ENCODE assay signal across 19 cellular contexts in genomic region chr6:119337762-119338161, GRCh38. TPM values are rescaled to one million over a fixed set of nuclear protein-coding genes. Genes with fewer than 3 reads are reported as not detected.
DNase-seq lines count a peak whose midpoint lies in the region; ATAC-seq, FAIRE-seq and TF ChIP-seq lines count a peak whose summit lies in the region.
"Had no signal": no experiment of that assay in that cellular context is flagged by ENCODE, and none has a peak within 500 bp of the region (broad histone marks: within the 10 kb centered on the region; RNA-seq: fewer than 3 reads in every experiment).

No MANE protein-coding gene starts in this region.

- ATAC-seq in natural killer cell (no peak), HG02885 (IDR thresholded peaks at IDR 0.05; ENCODE audit: poor library complexity, unreplicated experiment) (no peak), left ventricle myocardium superior (no peak), HG03342 (IDR thresholded peaks at IDR 0.05; ENCODE audit: unreplicated experiment) (no peak), HG03439 (IDR thresholded peaks at IDR 0.05; ENCODE audit: unreplicated experiment) (no peak)
- ATAC-seq in natural killer cell treated with Interleukin-12 subunit alpha and Interleukin-12 subunit beta and Interleukin-15 and Interleukin-18, amount 100 ng/mL, for 72 hours, result no peak
- ATAC-seq: CD8-positive, alpha-beta T cell; HCT116 had no signal

- TF ChIP-seq CTCF in natural killer cell (IDR thresholded peaks at IDR 0.05) (no peak), OCI-LY7 (conservative IDR thresholded peaks at IDR 0.05; ENCODE audit: low read length) (no peak), kidney (IDR thresholded peaks at IDR 0.05; ENCODE audit: borderline replicate concordance, extremely low read depth, insufficient read depth) (no peak)

- DNase-seq in natural killer cell, result no peak
- no peak for DNase-seq in natural killer cell treated with Interleukin-12 subunit alpha and Interleukin-12 subunit beta and Interleukin-15 and Interleukin-18, amount 100 ng/mL, for 72 hours (ENCODE audit: low spot score)
- no peak for DNase-seq in OCI-LY7 (ENCODE audit: low spot score)
- DNase-seq in kidney, result no peak
- DNase-seq in left ventricle myocardium superior, result no peak
- DNase-seq: 8988T; Calu3; CD8-positive, alpha-beta T cell; DMS79 treated with DMSO at 0.1 percent for 48 hours; GF-D8; GOT3; H7; HFFc6 had no signal

- no peak overlapping the region for H3K4me3 Mint-ChIP-seq in natural killer cell
- no peak overlapping the region for H3K4me3 Mint-ChIP-seq in natural killer cell treated with Interleukin-12 subunit alpha and Interleukin-12 subunit beta and Interleukin-15 and Interleukin-18, amount 100 ng/mL, for 72 hours
- H3K4me3 Mint-ChIP-seq: B cell; CD8-positive, alpha-beta T cell; HFFc6 had no signal

- no peak overlapping the region for H3K27ac ChIP-seq in OCI-LY7 (ENCODE audit: low read depth, low read length, poor library complexity, severe bottlenecking)
- no peak overlapping the region for H3K27ac ChIP-seq in kidney (ENCODE audit: low read depth in 2 of 2, low read length in 2 of 2)
- H3K27ac ChIP-seq: BLaER1 treated with 17β-estradiol and CSF1 and Interleukin-3, amounts not matched to agents 10 nM and 100 nM had no signal

- H2AFZ ChIP-seq in OCI-LY7 (ENCODE audit: low read length), result no peak overlapping the region

- H3K9me2 ChIP-seq in OCI-LY7 (ENCODE audit: insufficient read depth, low read length), result no peaks in the 10 kb centered on the region

- H3K4me3 ChIP-seq in OCI-LY7 (ENCODE audit: low read depth, low read length, poor library complexity, severe bottlenecking) (no peak overlapping the region), kidney (ENCODE audit: low read length in 2 of 2) (no peak overlapping the region)
- H3K4me3 ChIP-seq: BLaER1 treated with 17β-estradiol and CSF1 and Interleukin-3, amounts not matched to agents 10 nM and 100 nM had no signal

- peaks cover 82% of the 10 kb centered on the region for H4K20me1 ChIP-seq in OCI-LY7 (ENCODE audit: insufficient read depth, low read length)

- H3K9me3 Mint-ChIP-seq in natural killer cell, result no peaks in the 10 kb centered on the region
- H3K9me3 Mint-ChIP-seq in natural killer cell treated with Interleukin-12 subunit alpha and Interleukin-12 subunit beta and Interleukin-15 and Interleukin-18, amount 100 ng/mL, for 72 hours, result no peaks in the 10 kb centered on the region
- H3K9me3 Mint-ChIP-seq: CD8-positive, alpha-beta T cell; HFFc6 had no signal

- H3K36me3 ChIP-seq in OCI-LY7 (ENCODE audit: insufficient read depth, low read length), result peaks cover 100% of the 10 kb centered on the region
- H3K36me3 ChIP-seq in kidney (ENCODE audit: control insufficient read depth in 1 of 2, insufficient read depth in 2 of 2, low read length in 2 of 2), result peaks cover 3 to 4% of the 10 kb centered on the region in 2 donors

- intact Hi-C loops in natural killer cell (cut with micrococcal nuclease) (no loop called here), OCI-LY7 (cut with micrococcal nuclease; ENCODE audit: unreplicated experiment) (loop anchor here (5.0 kb wide), 1 partner anchor 720 kb away; no protein-coding TSS in a partner anchor), kidney (cut with DNase I) (no loop called here), left ventricle myocardium superior (cut with micrococcal nuclease) (no loop called here)

- POLR2A ChIA-PET in OCI-LY7 (lab: Charles Lee), result interaction anchor here (0.7 to 6.2 kb wide), 7 partner anchors 8 to 142 kb away, joined by 3 to 55 read pairs (median 4); no protein-coding TSS in a partner anchor

- H3K9ac ChIP-seq in kidney (ENCODE audit: low read length in 2 of 2), result no peak overlapping the region
- H3K9ac ChIP-seq: BLaER1 treated with 17β-estradiol and CSF1 and Interleukin-3, amounts not matched to agents 10 nM and 100 nM had no signal

- H3K4me1 ChIP-seq in OCI-LY7 (ENCODE audit: insufficient read depth, low read length, poor library complexity, severe bottlenecking) (peaks cover 93% of the 10 kb centered on the region), kidney (ENCODE audit: control insufficient read depth in 1 of 2, insufficient read depth in 1 of 2, low read depth in 1 of 2, low read length in 2 of 2) (peaks cover 8 to 13% of the 10 kb centered on the region in 2 donors)

- peaks cover 100% of the 10 kb centered on the region for H3K79me2 ChIP-seq in OCI-LY7 (ENCODE audit: insufficient read depth, low read depth, low read length)

- no peaks in the 10 kb centered on the region for H3K36me3 Mint-ChIP-seq in natural killer cell
- peaks cover 11% of the 10 kb centered on the region for H3K36me3 Mint-ChIP-seq in natural killer cell treated with Interleukin-12 subunit alpha and Interleukin-12 subunit beta and Interleukin-15 and Interleukin-18, amount 100 ng/mL, for 72 hours
- H3K36me3 Mint-ChIP-seq: CD8-positive, alpha-beta T cell had no signal

- H3K9me3 ChIP-seq in OCI-LY7 (ENCODE audit: low read length) (no peaks in the 10 kb centered on the region), kidney (ENCODE audit: control insufficient read depth in 1 of 2, low read length in 2 of 2) (no peaks in the 10 kb centered on the region)
- H3K9me3 ChIP-seq: BLaER1 treated with 17β-estradiol and CSF1 and Interleukin-3, amounts not matched to agents 10 nM and 100 nM had no signal

- peak; percentile 65 for FAIRE-seq in kidney (lab: Jason Lieb, UNC)

- BruUV-seq in OCI-LY7 (replicated peaks; lab: Mats Ljungman, UMichigan), result no TSS peak

- H3K27ac Mint-ChIP-seq in natural killer cell, result peak overlapping the region; percentile 38 to 39
- H3K27ac Mint-ChIP-seq in natural killer cell treated with Interleukin-12 subunit alpha and Interleukin-12 subunit beta and Interleukin-15 and Interleukin-18, amount 100 ng/mL, for 72 hours, result no peak overlapping the region
- H3K27ac Mint-ChIP-seq: B cell; CD8-positive, alpha-beta T cell; HFFc6 had no signal

- H3K27me3 Mint-ChIP-seq in natural killer cell (ENCODE audit: low read depth in 2 of 2), result no peaks in the 10 kb centered on the region
- H3K27me3 Mint-ChIP-seq in natural killer cell treated with Interleukin-12 subunit alpha and Interleukin-12 subunit beta and Interleukin-15 and Interleukin-18, amount 100 ng/mL, for 72 hours, result no peaks in the 10 kb centered on the region
- H3K27me3 Mint-ChIP-seq: B cell had no signal

- peaks cover 72 to 75% of the 10 kb centered on the region in 2 donors for H3K4me1 Mint-ChIP-seq in natural killer cell
- peaks cover 45 to 60% of the 10 kb centered on the region in 2 donors for H3K4me1 Mint-ChIP-seq in natural killer cell treated with Interleukin-12 subunit alpha and Interleukin-12 subunit beta and Interleukin-15 and Interleukin-18, amount 100 ng/mL, for 72 hours (ENCODE audit: low read depth in 2 of 2)

- peak overlapping the region; percentile 14; the same call in 1 of the 2 replicates for H3K4me2 ChIP-seq in OCI-LY7 (ENCODE audit: low read length)
- H3K4me2 ChIP-seq: BLaER1 treated with 17β-estradiol and CSF1 and Interleukin-3, amounts not matched to agents 10 nM and 100 nM had no signal

- CTCF ChIA-PET in OCI-LY7 (lab: Charles Lee; ENCODE audit: unreplicated experiment), result no interaction called here

RNA-seq across cellular contexts. Expression of gene MAN1A1, which starts 11.8 kb away (rescaled TPM):
- total RNA-seq in natural killer cell, result 10 to 100 TPM; 45.6 to 54.6 (median 53.6) TPM
- 10 to 100 TPM; 27.5 to 34.2 TPM for total RNA-seq in natural killer cell treated with Interleukin-12 subunit alpha and Interleukin-12 subunit beta and Interleukin-15 and Interleukin-18, amount 100 ng/mL, for 72 hours
- total RNA-seq in OCI-LY7 (2014; rRNA removed; shearing (Covaris generic)), result 72.4 and 74.2 TPM in 2 replicates
- total RNA-seq in OCI-LY7 (2022), result 74.3 and 78.9 TPM in 2 replicates
- 68.5 TPM for total RNA-seq in kidney
- 30.4 TPM for polyA plus RNA-seq in kidney (ENCODE audit: insufficient read depth, low read depth, low replicate concordance)
- total RNA-seq in left ventricle myocardium superior, result 18.3 TPM

Comparison
In these comparisons a context has a peak if more than half of its experiments do, and no peak if none do; other contexts are left out.
1. H3K27ac Mint-ChIP-seq: peak in natural killer cell (2 of 2); none in natural killer cell treated with Interleukin-12 subunit alpha and Interleukin-12 subunit beta and Interleukin-15 and Interleukin-18, amount 100 ng/mL, for 72 hours (0 of 2).